In genomic region chr2:25602333-25602723, GRCh38 we compare ENCODE assay signal across 22 cellular contexts.
A peak's percentile ranks its signal among the peaks of the same experiment; 100 is the strongest.
DNase-seq lines count a peak whose midpoint lies in the region; ATAC-seq and TF ChIP-seq lines count a peak whose summit lies in the region.
"Had no signal": no experiment of that assay in that cellular context is flagged by ENCODE, and none has a peak within 500 bp of the region (broad histone marks: within the 10 kb centered on the region; RNA-seq: fewer than 3 reads in every experiment).

No MANE protein-coding gene starts in this region.

- in situ Hi-C loops in GM13977 (cut with MboI; ENCODE audit: low pct_unique_long_range_greater_than_20kb, low sequenced_read_pairs, unreplicated experiment), result no loop called here

- H3K4me1 Mint-ChIP-seq in T-helper 2 cell treated with Interferon-gamma antibody and Interleukin-4, amounts not matched to agents 5 μg/mL and 100 μg/mL, for 36 hours (ENCODE audit: low read depth), result peaks cover 34% of the 10 kb centered on the region

- no peak for TF ChIP-seq CTCF in GM10266 (IDR thresholded peaks at IDR 0.05; ENCODE audit: control insufficient read depth, insufficient read depth, low read depth, missing control alignments)
- no peak for TF ChIP-seq CTCF in GM13977 (IDR thresholded peaks at IDR 0.05; ENCODE audit: extremely low read depth, insufficient read depth, missing control alignments)

- no peaks in the 10 kb centered on the region for H3K9me3 Mint-ChIP-seq in T-helper 2 cell treated with Interferon-gamma antibody and Interleukin-4, amounts not matched to agents 5 μg/mL and 100 μg/mL, for 36 hours
- H3K9me3 Mint-ChIP-seq: activated naive CD8-positive, alpha-beta T cell treated with anti-CD3 and anti-CD28 coated beads, Interleukin-2, amount 10 ng/mL, durations not matched to agents 7 days and 5 days; CD4-positive, alpha-beta T cell; H9; T-cell had no signal

- H3K36me3 Mint-ChIP-seq in T-helper 2 cell treated with Interferon-gamma antibody and Interleukin-4, amounts not matched to agents 5 μg/mL and 100 μg/mL, for 36 hours (ENCODE audit: low read depth), result peaks cover 12% of the 10 kb centered on the region
- H3K36me3 Mint-ChIP-seq: activated naive CD8-positive, alpha-beta T cell treated with anti-CD3 and anti-CD28 coated beads, Interleukin-2, amount 10 ng/mL, durations not matched to agents 7 days and 5 days had no signal

- no peak overlapping the region for H3K4me3 Mint-ChIP-seq in T-helper 2 cell treated with Interferon-gamma antibody and Interleukin-4, amounts not matched to agents 5 μg/mL and 100 μg/mL, for 36 hours
- H3K4me3 Mint-ChIP-seq: activated naive CD8-positive, alpha-beta T cell treated with anti-CD3 and anti-CD28 coated beads, Interleukin-2, amount 10 ng/mL, durations not matched to agents 7 days and 5 days; CD4-positive, alpha-beta T cell; H9; T-cell had no signal

- H3K27me3 Mint-ChIP-seq in T-helper 2 cell treated with Interferon-gamma antibody and Interleukin-4, amounts not matched to agents 5 μg/mL and 100 μg/mL, for 36 hours (ENCODE audit: low read depth), result no peaks in the 10 kb centered on the region
- H3K27me3 Mint-ChIP-seq: activated naive CD8-positive, alpha-beta T cell treated with anti-CD3 and anti-CD28 coated beads, Interleukin-2, amount 10 ng/mL, durations not matched to agents 7 days and 5 days; CD4-positive, alpha-beta T cell; T-cell had no signal

- ATAC-seq in HG02642 (IDR thresholded peaks at IDR 0.05; ENCODE audit: poor library complexity, unreplicated experiment), result peak; percentile 56
- no peak for ATAC-seq in HG02840 (IDR thresholded peaks at IDR 0.05; ENCODE audit: low FRiP score, unreplicated experiment)
- no peak for ATAC-seq in HG03520 (IDR thresholded peaks at IDR 0.05; ENCODE audit: unreplicated experiment)
- ATAC-seq: K562, lower lobe of right lung, Panc1, T-cell had no signal

- H3K27ac Mint-ChIP-seq in T-helper 2 cell treated with Interferon-gamma antibody and Interleukin-4, amounts not matched to agents 5 μg/mL and 100 μg/mL, for 36 hours, result peak overlapping the region; percentile 18
- H3K27ac Mint-ChIP-seq: activated naive CD8-positive, alpha-beta T cell treated with anti-CD3 and anti-CD28 coated beads, Interleukin-2, amount 10 ng/mL, durations not matched to agents 7 days and 5 days; CD4-positive, alpha-beta T cell had no signal

- DNase-seq in GM10266 (ENCODE audit: extremely low spot score), result peak; percentile 14
- DNase-seq in GM13977 (ENCODE audit: low spot score), result peak; percentile 40
- no peak for DNase-seq in T-helper 2 cell treated with Interferon-gamma antibody and Interleukin-4, amounts not matched to agents 5 μg/mL and 100 μg/mL, for 36 hours (ENCODE audit: low spot score)
- DNase-seq in islet precursor cell, result no peak
- DNase-seq: activated naive CD8-positive, alpha-beta T cell treated with anti-CD3 and anti-CD28 coated beads, Interleukin-2, amount 10 ng/mL, durations not matched to agents 7 days and 5 days; CD4-positive, alpha-beta T cell; DMS153; effector CD4-positive, alpha-beta T cell; GF-D8; H9; hypothalamus; lower lobe of right lung; NCI-H187; stimulated activated CD4-positive, alpha-beta T cell treated with anti-CD3 and anti-CD28 coated beads, Interleukin-1b, Interleukin-23, amount 100 ng/mL, for 48 hours; stimulated activated naive CD4-positive, alpha-beta T cell; T-cell; tibial artery had no signal

Comparison
In these comparisons a context has a peak if more than half of its experiments do, and no peak if none do; other contexts are left out.
1. DNase-seq: peak in GM10266 (single experiment) and GM13977 (single experiment); none in T-helper 2 cell treated with Interferon-gamma antibody and Interleukin-4, amounts not matched to agents 5 μg/mL and 100 μg/mL, for 36 hours (single experiment) and islet precursor cell (single experiment).